Comparison of ENCODE assay signal across 16 cellular contexts in the genomic region with DNA sequence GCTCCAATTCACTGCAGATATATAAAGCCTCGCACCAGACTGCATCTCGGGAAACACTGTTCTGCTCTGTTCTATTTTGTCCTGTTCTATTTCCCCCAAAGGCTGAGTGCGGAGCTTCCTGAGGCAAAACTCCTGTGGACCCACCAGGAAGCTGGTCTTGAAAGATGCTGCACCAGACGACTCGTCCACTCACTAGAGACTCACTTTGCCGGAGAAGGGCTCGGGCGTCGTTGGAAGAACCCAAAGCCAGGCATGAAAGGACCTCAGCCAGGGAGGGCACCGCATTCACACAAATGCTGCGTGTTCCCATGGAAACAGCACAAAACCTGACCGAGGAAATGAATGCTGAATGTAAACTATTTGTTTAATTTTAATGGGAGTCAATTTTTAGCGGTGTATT.
DNase-seq lines count a peak whose midpoint lies in the region; ATAC-seq and TF ChIP-seq lines count a peak whose summit lies in the region.
"Had no signal": no experiment of that assay in that cellular context is flagged by ENCODE, and none has a peak within 500 bp of the region (broad histone marks: within the 10 kb centered on the region; RNA-seq: fewer than 3 reads in every experiment).

No MANE protein-coding gene starts in this region.

- no peak overlapping the region for H4K91ac ChIP-seq in neuronal stem cell (ENCODE audit: low read depth, low read length, poor library complexity)

- no peaks in the 10 kb centered on the region for H3K79me1 ChIP-seq in neuronal stem cell (ENCODE audit: low read depth, low read length)

- H3K4me3 ChIP-seq in H7 (ENCODE audit: insufficient read depth, low read depth, low read length) = no peak overlapping the region
- H3K4me3 ChIP-seq in endodermal cell (ENCODE audit: low read length) = no peak overlapping the region
- H3K4me3 ChIP-seq in neuronal stem cell (ENCODE audit: low read length in 2 of 2) = no peak overlapping the region
- H3K4me3 ChIP-seq in smooth muscle cell = no peak overlapping the region

- ATAC-seq in WTC11 (no peak), HG02623 (IDR thresholded peaks at IDR 0.05; ENCODE audit: unreplicated experiment) (no peak)
- ATAC-seq: SK-N-SH treated with all-trans-retinoic acid at 6 μM for 48 hours had no signal

- no peaks in the 10 kb centered on the region for H3K79me2 ChIP-seq in smooth muscle cell (ENCODE audit: low read depth)

- no peaks in the 10 kb centered on the region for H3F3A ChIP-seq in smooth muscle cell (ENCODE audit: low read depth)

- H3K23ac ChIP-seq in neuronal stem cell (ENCODE audit: low read depth, low read length, poor library complexity) = no peak overlapping the region

- no peak overlapping the region for H3K4ac ChIP-seq in neuronal stem cell (ENCODE audit: low read length)

- no peak overlapping the region for H3K14ac ChIP-seq in neuronal stem cell (ENCODE audit: low read length)

- H3K27ac Mint-ChIP-seq in WTC11 (no peak overlapping the region), endodermal cell (no peak overlapping the region)
- H3K27ac Mint-ChIP-seq: CD8-positive, alpha-beta memory T cell had no signal

- no peak overlapping the region for H2AK5ac ChIP-seq in neuronal stem cell (ENCODE audit: low read depth, low read length)

- H3K9me3 ChIP-seq in endodermal cell (ENCODE audit: control insufficient read depth, low read length) (no peaks in the 10 kb centered on the region), neuronal stem cell (replicated peaks in 1 of 2; ENCODE audit: control insufficient read depth in 2 of 2, insufficient read depth in 1 of 2, low read depth in 1 of 2, low read length in 2 of 2) (peaks cover 0 to 8% of the 10 kb centered on the region in 2 donors), smooth muscle cell (replicated peaks; ENCODE audit: low read depth) (no peaks in the 10 kb centered on the region)

- H3K9me3 Mint-ChIP-seq in WTC11 (peaks cover 5% of the 10 kb centered on the region; the same call in 1 of the 2 replicates), endodermal cell (no peaks in the 10 kb centered on the region)
- H3K9me3 Mint-ChIP-seq: CD8-positive, alpha-beta memory T cell had no signal

- H3K4me3 Mint-ChIP-seq in WTC11 (peak overlapping the region; percentile 19; the same call in 1 of the 2 replicates), endodermal cell (no peak overlapping the region)
- H3K4me3 Mint-ChIP-seq: CD8-positive, alpha-beta memory T cell had no signal

- TF ChIP-seq CTCF in WTC11 (IDR thresholded peaks at IDR 0.05) (no peak), endodermal cell (conservative IDR thresholded peaks at IDR 0.05) (no peak), smooth muscle cell (IDR thresholded peaks at IDR 0.05; ENCODE audit: borderline replicate concordance, insufficient read depth, poor library complexity, severe bottlenecking) (no peak)

- H2AFZ ChIP-seq in neuronal stem cell (ENCODE audit: low read length) = peak overlapping the region; percentile 66
- H2AFZ ChIP-seq in smooth muscle cell (ENCODE audit: low read depth) = no peak overlapping the region

- H4K8ac ChIP-seq in neuronal stem cell (ENCODE audit: low read depth, low read length) = no peak overlapping the region

- no peak overlapping the region for H2BK12ac ChIP-seq in neuronal stem cell (ENCODE audit: low read length)

- H4K20me1 ChIP-seq in smooth muscle cell (ENCODE audit: low read depth) = no peaks in the 10 kb centered on the region

- 78 to 86% methylated on average over 13 of the region's 13 CpGs for WGBS in endodermal cell (ENCODE audit: insufficient coverage in 1 of 2, insufficient read length in 1 of 2), 2 experiments
- no CpG with 5 or more reads among the region's 13 CpGs for WGBS in neuronal stem cell (ENCODE audit: extremely low coverage in 2 of 2, insufficient read length in 2 of 2, insufficient replicate concordance in 1 of 2), 2 donors
- 82% methylated on average over 13 of the region's 13 CpGs for WGBS in smooth muscle cell (ENCODE audit: low lambda C conversion rate)

- peaks cover 22% of the 10 kb centered on the region for H3K27me3 ChIP-seq in H7 (ENCODE audit: control insufficient read depth, insufficient read depth, low read length)
- H3K27me3 ChIP-seq in endodermal cell (ENCODE audit: control insufficient read depth, insufficient read depth, low read length, poor library complexity, severe bottlenecking) = no peaks in the 10 kb centered on the region
- H3K27me3 ChIP-seq in neuronal stem cell (ENCODE audit: control insufficient read depth in 3 of 3, insufficient read depth in 3 of 3, low read depth in 1 of 3, low read length in 3 of 3) = peaks cover 0 to 13% (median 9%) of the 10 kb centered on the region in 3 experiments
- H3K27me3 ChIP-seq in smooth muscle cell (ENCODE audit: low read depth) = no peaks in the 10 kb centered on the region

- H3K4me2 ChIP-seq in neuronal stem cell (ENCODE audit: insufficient read depth, low read length, poor library complexity, severe bottlenecking) (peak overlapping the region; percentile 61), smooth muscle cell (no peak overlapping the region)

- H3K18ac ChIP-seq in neuronal stem cell (ENCODE audit: low read length) = no peak overlapping the region

- H3K9ac ChIP-seq in endodermal cell (ENCODE audit: extremely low read depth, low read length, poor library complexity, severe bottlenecking) (no peak overlapping the region), neuronal stem cell (ENCODE audit: low read depth, low read length, poor library complexity) (no peak overlapping the region), smooth muscle cell (ENCODE audit: low read depth) (no peak overlapping the region)

- no peak overlapping the region for H2BK5ac ChIP-seq in neuronal stem cell (ENCODE audit: low read length)

- peaks cover 8% of the 10 kb centered on the region for H3K27me3 Mint-ChIP-seq in WTC11 (ENCODE audit: low read depth)
- peaks cover 2% of the 10 kb centered on the region for H3K27me3 Mint-ChIP-seq in endodermal cell (ENCODE audit: insufficient read depth)

- peak overlapping the region; percentile 16 for H2BK120ac ChIP-seq in neuronal stem cell (ENCODE audit: low read depth, low read length)

- H3K36me3 ChIP-seq in H7 (replicated peaks; ENCODE audit: control insufficient read depth, insufficient read depth, low read length) = no peaks in the 10 kb centered on the region
- no peaks in the 10 kb centered on the region for H3K36me3 ChIP-seq in endodermal cell (ENCODE audit: control insufficient read depth, insufficient read depth, low read length)
- H3K36me3 ChIP-seq in neuronal stem cell (replicated peaks in 1 of 2; ENCODE audit: control insufficient read depth in 2 of 2, insufficient read depth in 2 of 2, low read length in 2 of 2) = no peaks in the 10 kb centered on the region
- no peaks in the 10 kb centered on the region for H3K36me3 ChIP-seq in smooth muscle cell (ENCODE audit: low read depth)

- H2BK15ac ChIP-seq in neuronal stem cell (ENCODE audit: low read length) = no peak overlapping the region

- CTCF ChIA-PET in WTC11 (lab: Charles Lee) = interaction anchor here (1.7 kb wide), 1 partner anchor 75 kb away, joined by 5 read pairs; no protein-coding TSS in a partner anchor

- H3K36me3 Mint-ChIP-seq in WTC11 (no peaks in the 10 kb centered on the region), endodermal cell (ENCODE audit: low read depth) (no peaks in the 10 kb centered on the region)
- H3K36me3 Mint-ChIP-seq: CD8-positive, alpha-beta memory T cell had no signal

- H3K4me1 Mint-ChIP-seq in WTC11 = peaks cover 15% of the 10 kb centered on the region
- H3K4me1 Mint-ChIP-seq in endodermal cell = no peaks in the 10 kb centered on the region
- H3K4me1 Mint-ChIP-seq: CD8-positive, alpha-beta memory T cell had no signal

- POLR2A ChIA-PET in WTC11 (lab: Charles Lee) = no interaction called here

- H3K4me1 ChIP-seq in endodermal cell (ENCODE audit: control insufficient read depth, insufficient read depth, low read length) (no peaks in the 10 kb centered on the region), neuronal stem cell (ENCODE audit: control insufficient read depth in 2 of 2, insufficient read depth in 1 of 2, low read depth in 1 of 2, low read length in 2 of 2) (peaks cover 22 to 38% of the 10 kb centered on the region in 2 donors), smooth muscle cell (ENCODE audit: low read depth) (peaks cover 6% of the 10 kb centered on the region)

- H3K27ac ChIP-seq in endodermal cell (ENCODE audit: low read depth, low read length) (peak overlapping the region; percentile 47), neuronal stem cell (replicated peaks; ENCODE audit: low read length) (no peak overlapping the region), smooth muscle cell (ENCODE audit: low read depth) (no peak overlapping the region)

- DNase-seq in H7 (peak; percentile 72), WTC11 (ENCODE audit: low spot score) (no peak), endodermal cell (peak; percentile 44), neuronal stem cell (ENCODE audit: low spot score) (peak; percentile 43), smooth muscle cell (lab: John Stamatoyannopoulos, UW; ENCODE audit: unreplicated experiment) (no peak), occipital lobe (lab: John Stamatoyannopoulos, UW) (no peak)
- DNase-seq: HCEC 1CT, KBM-7, NCI-H1694 treated with DMSO at 0.1 percent for 48 hours, NCI-H2171, NCI-H446 treated with DMSO at 0.1 percent for 48 hours, NCI-H82, Right ventricle myocardium superior had no signal

TF ChIP-seq in WTC11, 78 proteins besides CTCF, POLR2A, EP300 and RAD21:
- no peak for TF ChIP-seq PRRX2 (CRISPR knock-in tag; IDR thresholded peaks at IDR 0.05)
- no peak for TF ChIP-seq CBFB (CRISPR knock-in tag; IDR thresholded peaks at IDR 0.05; ENCODE audit: low read depth)
- no peak for TF ChIP-seq GABPB1 (CRISPR knock-in tag; IDR thresholded peaks at IDR 0.05)

Comparison
In these comparisons a context has a peak if more than half of its experiments do, and no peak if none do; other contexts are left out.
1. DNase-seq: peak in H7 (single experiment), endodermal cell (single experiment) and neuronal stem cell (single experiment); none in WTC11 (single experiment), smooth muscle cell (single experiment) and occipital lobe (single experiment).